15 cellular contexts compared by ENCODE assay signal in genomic region chr5:152066760-152067159, GRCh38.
DNase-seq lines count a peak whose midpoint lies in the region; ATAC-seq and TF ChIP-seq lines count a peak whose summit lies in the region.
"Had no signal": no experiment of that assay in that cellular context is flagged by ENCODE, and none has a peak within 500 bp of the region (broad histone marks: within the 10 kb centered on the region; RNA-seq: fewer than 3 reads in every experiment).

No MANE protein-coding gene starts in this region.

- no peak for TF ChIP-seq CTCF in WTC11 (IDR thresholded peaks at IDR 0.05)

- ATAC-seq in WTC11 (peak; percentile 92), memory B cell (ENCODE audit: low read depth) (no peak)
- no peak for ATAC-seq in stimulated activated naive B cell treated with anti-CD40 and anti-IgM and Interleukin-4, amounts not matched to agents 10 μg/mL and 1 μg/mL and 100 μg/mL, for 72 hours (replicated peaks)
- ATAC-seq: CD8-positive, alpha-beta T cell had no signal

- H3K4me1 Mint-ChIP-seq in WTC11 (peaks cover 11% of the 10 kb centered on the region), memory B cell (peaks cover 11% of the 10 kb centered on the region)
- H3K4me1 Mint-ChIP-seq in stimulated activated naive B cell treated with anti-CD40 and anti-IgM and Interleukin-4, amounts not matched to agents 10 μg/mL and 1 μg/mL and 100 μg/mL, for 72 hours = peaks cover 0 to 2% of the 10 kb centered on the region in 2 donors
- H3K4me1 Mint-ChIP-seq: CD14-positive monocyte had no signal

- H3K9me3 Mint-ChIP-seq in WTC11 = no peaks in the 10 kb centered on the region
- H3K9me3 Mint-ChIP-seq in memory B cell = peaks cover 6% of the 10 kb centered on the region
- peaks cover 0 to 2% of the 10 kb centered on the region in 2 donors for H3K9me3 Mint-ChIP-seq in stimulated activated naive B cell treated with anti-CD40 and anti-IgM and Interleukin-4, amounts not matched to agents 10 μg/mL and 1 μg/mL and 100 μg/mL, for 72 hours
- H3K9me3 Mint-ChIP-seq: CD8-positive, alpha-beta T cell had no signal

- POLR2A ChIA-PET in WTC11 (lab: Charles Lee) = interaction anchor here (0.6 kb wide), 1 partner anchor 42 kb away, joined by 3 read pairs; no protein-coding TSS in a partner anchor

- H3K27me3 Mint-ChIP-seq in WTC11 (ENCODE audit: low read depth) (no peaks in the 10 kb centered on the region; the same call in 1 of the 2 replicates), memory B cell (no peaks in the 10 kb centered on the region)
- H3K27me3 Mint-ChIP-seq in stimulated activated naive B cell treated with anti-CD40 and anti-IgM and Interleukin-4, amounts not matched to agents 10 μg/mL and 1 μg/mL and 100 μg/mL, for 72 hours = no peaks in the 10 kb centered on the region

- H3K27ac Mint-ChIP-seq in WTC11 = no peak overlapping the region
- peak overlapping the region; percentile 23 for H3K27ac Mint-ChIP-seq in memory B cell
- no peak overlapping the region for H3K27ac Mint-ChIP-seq in stimulated activated naive B cell treated with anti-CD40 and anti-IgM and Interleukin-4, amounts not matched to agents 10 μg/mL and 1 μg/mL and 100 μg/mL, for 72 hours
- H3K27ac Mint-ChIP-seq: CD14-positive monocyte; CD8-positive, alpha-beta T cell; HFFc6 had no signal

- CTCF ChIA-PET in WTC11 (lab: Charles Lee) = no interaction called here

- H3K36me3 Mint-ChIP-seq in WTC11 = no peaks in the 10 kb centered on the region
- peaks cover 1% of the 10 kb centered on the region for H3K36me3 Mint-ChIP-seq in memory B cell
- H3K36me3 Mint-ChIP-seq in stimulated activated naive B cell treated with anti-CD40 and anti-IgM and Interleukin-4, amounts not matched to agents 10 μg/mL and 1 μg/mL and 100 μg/mL, for 72 hours = no peaks in the 10 kb centered on the region
- H3K36me3 Mint-ChIP-seq: CD14-positive monocyte; CD8-positive, alpha-beta T cell had no signal

- H3K4me3 Mint-ChIP-seq in WTC11 = no peak overlapping the region
- no peak overlapping the region for H3K4me3 Mint-ChIP-seq in memory B cell
- no peak overlapping the region for H3K4me3 Mint-ChIP-seq in stimulated activated naive B cell treated with anti-CD40 and anti-IgM and Interleukin-4, amounts not matched to agents 10 μg/mL and 1 μg/mL and 100 μg/mL, for 72 hours
- H3K4me3 Mint-ChIP-seq: CD14-positive monocyte; CD8-positive, alpha-beta T cell; HFFc6 had no signal

- DNase-seq in NCI-H1092 treated with DMSO at 0.1 percent for 48 hours (lab: John Stamatoyannopoulos, UW) (peak; percentile 4), NCI-H1092 (lab: John Stamatoyannopoulos, UW) (no peak), WTC11 (ENCODE audit: low spot score) (no peak), memory B cell (ENCODE audit: low spot score in 2 of 2) (no peak)
- no peak for DNase-seq in stimulated activated naive B cell treated with anti-CD40 and anti-IgM and Interleukin-4, amounts not matched to agents 10 μg/mL and 1 μg/mL and 100 μg/mL, for 72 hours
- no peak for DNase-seq in activated T-cell treated with anti-CD3 and anti-CD28 coated beads, Interleukin-2, amount 50 U/mL, for 1 hour
- DNase-seq in stimulated activated CD8-positive, alpha-beta memory T cell treated with anti-CD3 and anti-CD28 coated beads, Interleukin-4, amount 100 ng/mL, for 48 hours = no peak
- DNase-seq: CD8-positive, alpha-beta T cell; COR-L47; DMS153; GF-D8; HCEC 1CT; HFFc6; IMR-90 had no signal

TF ChIP-seq in WTC11, 78 proteins besides CTCF, POLR2A, EP300 and RAD21:
- no peak for TF ChIP-seq FOXJ3 (CRISPR knock-in tag; IDR thresholded peaks at IDR 0.05; ENCODE audit: borderline replicate concordance)
- TF ChIP-seq PREB (CRISPR knock-in tag; IDR thresholded peaks at IDR 0.05; ENCODE audit: borderline replicate concordance) = no peak
- no peak for TF ChIP-seq ZNF416 (CRISPR knock-in tag; IDR thresholded peaks at IDR 0.05)
- no peak for TF ChIP-seq E2F4 (CRISPR knock-in tag; IDR thresholded peaks at IDR 0.05; ENCODE audit: borderline replicate concordance, low read depth)
- no peak for TF ChIP-seq NFE2L1 (CRISPR knock-in tag; IDR thresholded peaks at IDR 0.05)
- TF ChIP-seq ATF2 (CRISPR knock-in tag; IDR thresholded peaks at IDR 0.05; ENCODE audit: borderline replicate concordance, low read depth) = no peak
- TF ChIP-seq NR1H2 (CRISPR knock-in tag; IDR thresholded peaks at IDR 0.05) = no peak
- TF ChIP-seq OVOL2 (CRISPR knock-in tag; IDR thresholded peaks at IDR 0.05; ENCODE audit: borderline replicate concordance) = no peak
- no peak for TF ChIP-seq SMAD3 (CRISPR knock-in tag; IDR thresholded peaks at IDR 0.05; ENCODE audit: borderline replicate concordance)
- no peak for TF ChIP-seq ATF1 (CRISPR knock-in tag; IDR thresholded peaks at IDR 0.05)
- TF ChIP-seq ZNF232 (CRISPR knock-in tag; IDR thresholded peaks at IDR 0.05) = no peak
- no peak for TF ChIP-seq CREB1 (CRISPR knock-in tag; IDR thresholded peaks at IDR 0.05)
- no peak for TF ChIP-seq HMGA2 (CRISPR knock-in tag; IDR thresholded peaks at IDR 0.05)
